ENCODE assay signal across 2 cellular contexts in the genomic region with DNA sequence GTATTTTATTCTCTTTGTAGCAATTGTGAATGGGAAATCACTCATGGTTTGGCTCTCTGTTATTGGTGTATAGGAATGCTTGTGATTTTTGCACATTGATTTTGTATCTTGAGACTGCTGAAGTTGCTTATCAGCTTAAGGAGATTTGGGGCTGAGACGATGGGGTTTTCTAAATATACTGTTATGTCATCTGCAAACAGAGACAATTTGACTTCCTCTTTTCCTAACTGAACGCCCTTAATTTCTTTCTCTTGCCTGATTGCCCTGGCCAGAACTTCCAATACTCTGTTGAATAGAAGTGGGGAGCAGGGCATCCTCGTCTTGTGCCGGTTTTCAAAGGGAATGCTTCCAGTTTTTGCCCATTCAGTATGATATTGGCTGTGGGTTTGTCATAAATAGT. TPM values are rescaled to one million over a fixed set of nuclear protein-coding genes. Genes with fewer than 3 reads are reported as not detected.
"Had no signal": no experiment of that assay in that cellular context is flagged by ENCODE, and none has a peak within 500 bp of the region (broad histone marks: within the 10 kb centered on the region; RNA-seq: fewer than 3 reads in every experiment).

No MANE protein-coding gene starts in this region.

RNA-seq across cellular contexts. Expression of gene C1orf53, which starts 22.0 kb away (rescaled TPM):
- total RNA-seq: T-cell had no signal

RNA-seq across cellular contexts. Expression of gene LHX9, which starts 36.8 kb away (rescaled TPM):
- total RNA-seq: HT-29, T-cell had no signal
